8 cellular contexts compared by ENCODE assay signal in the genomic region with DNA sequence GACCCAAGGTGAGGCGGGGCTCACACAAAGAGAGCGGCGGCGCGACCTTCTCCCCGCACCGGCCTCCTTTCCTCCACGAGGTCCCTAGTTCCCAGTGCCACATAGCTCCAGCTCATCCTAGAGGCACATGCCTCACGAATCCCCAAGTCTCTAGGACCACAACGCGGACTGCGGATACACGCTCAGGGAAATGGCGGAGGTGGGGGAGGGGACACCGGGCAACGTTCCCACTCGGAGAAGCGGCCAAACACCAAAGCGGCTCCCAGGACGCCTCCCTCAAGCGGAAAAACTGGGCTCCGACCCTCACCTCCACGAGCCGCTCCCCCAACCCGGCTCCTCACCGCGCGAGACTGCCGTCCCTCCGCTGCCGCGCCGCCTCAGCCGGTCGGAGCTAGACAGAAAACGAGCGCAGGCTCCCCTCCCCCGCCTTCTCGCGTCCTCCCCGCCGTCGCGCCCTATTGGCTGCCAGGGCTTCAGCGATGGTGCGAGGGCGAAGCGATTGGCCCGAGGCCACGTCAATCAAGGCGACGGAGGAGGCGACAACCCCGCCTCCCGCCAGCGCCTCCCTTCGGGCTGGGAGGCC. TPM values are rescaled to one million over a fixed set of nuclear protein-coding genes. Genes with fewer than 3 reads are reported as not detected.
DNase-seq lines count a peak whose midpoint lies in the region; ATAC-seq and TF ChIP-seq lines count a peak whose summit lies in the region.

Gene HNRNPK (minus strand): TSS at position 404 of the 583 bp plus-strand sequence. CDS start 1,963 bp downstream, outside the sequence.

- H3K9me3 ChIP-seq in hepatocyte (ENCODE audit: low read depth) (no peaks in the 10 kb centered on the region), aorta (ENCODE audit: control insufficient read depth, low read length) (no peaks in the 10 kb centered on the region)

- H3K36me3 ChIP-seq in hepatocyte (replicated peaks; ENCODE audit: insufficient read depth, low read depth) (peaks cover 6% of the 10 kb centered on the region), aorta (ENCODE audit: control insufficient read depth in 1 of 2, insufficient read depth in 2 of 2, low read length in 1 of 2) (peaks cover under 1 to 3% of the 10 kb centered on the region in 2 donors)

- H3K27me3 ChIP-seq in hepatocyte (no peaks in the 10 kb centered on the region), aorta (ENCODE audit: control insufficient read depth in 1 of 2, insufficient read depth in 2 of 2, low read length in 1 of 2) (no peaks in the 10 kb centered on the region)

- intact Hi-C loops in aorta (cut with DNase I): loop anchor here (1.0 to 5.0 kb wide), 4 partner anchors 24 to 192 kb away; partner anchors contain the start of gene KIF27 (in 1 of the 2)

- no peak for TF ChIP-seq CTCF in hepatocyte (IDR thresholded peaks at IDR 0.05; ENCODE audit: poor library complexity)

- ATAC-seq in GM18511 (IDR thresholded peaks at IDR 0.05; ENCODE audit: unreplicated experiment) (peak; percentile 87), HG03025 (IDR thresholded peaks at IDR 0.05; ENCODE audit: low FRiP score, unreplicated experiment) (peak; percentile 79), aorta (ENCODE audit: low FRiP score) (peak; percentile 97)

- H3K27ac ChIP-seq in hepatocyte: peak within 1 kb of the TSS; percentile 98
- peak within 1 kb of the TSS; percentile 86 to 91 for H3K27ac ChIP-seq in aorta (ENCODE audit: low read depth in 1 of 2, low read length in 2 of 2)

- whole genome bisulfite sequencing in hepatocyte (ENCODE audit: low lambda C conversion rate, missing lambda C conversion rate): under 1% methylated on average over 48 of the region's 57 CpGs
- WGBS in aorta, 2 donors: 0 to 1% methylated on average over 39 to 57 of the region's 57 CpGs

- peaks cover 88% of the 10 kb centered on the region for H3K79me2 ChIP-seq in hepatocyte

- DNase-seq in NCI-H2029 treated with DMSO at 0.1 percent for 48 hours (lab: John Stamatoyannopoulos, UW) (peak; percentile 92), T1000 (lab: John Stamatoyannopoulos, UW) (peak; percentile 95), astrocyte of the hippocampus (ENCODE audit: low read depth, low spot score) (peak; percentile 100), hepatocyte (ENCODE audit: low spot score) (peak; percentile 99), renal cortical epithelial cell (ENCODE audit: low read depth) (peak; percentile 83), aorta (peak; percentile 100)

- no peaks in the 10 kb centered on the region for H3K9me2 ChIP-seq in hepatocyte (replicated peaks; ENCODE audit: insufficient read depth)

- peaks cover 45% of the 10 kb centered on the region for H4K20me1 ChIP-seq in hepatocyte (ENCODE audit: insufficient read depth, poor library complexity, severe bottlenecking)

- H2AFZ ChIP-seq in hepatocyte: peak within 1 kb of the TSS; percentile 81

- H3K4me3 ChIP-seq in hepatocyte (peak within 1 kb of the TSS; percentile 97), aorta (ENCODE audit: low read length in 2 of 2) (peak within 1 kb of the TSS; percentile 67 to 83)

- H3K4me1 ChIP-seq in hepatocyte (ENCODE audit: insufficient read depth) (peaks cover 18% of the 10 kb centered on the region), aorta (ENCODE audit: control insufficient read depth in 1 of 2, insufficient read depth in 2 of 2, low read length in 2 of 2) (peaks cover 0 to 3% of the 10 kb centered on the region in 2 donors)

- peak within 1 kb of the TSS; percentile 92 for H3K4me2 ChIP-seq in hepatocyte

RNA-seq across cellular contexts. Expression of gene HNRNPK, which starts in this region (rescaled TPM):
- total RNA-seq in hepatocyte (579 and 581 TPM in 2 replicates), renal cortical epithelial cell (691 and 752 TPM in 2 replicates), aorta (100 to 1,000 TPM; 369 to 394 TPM)
- polyA plus RNA-seq in hepatocyte (398 and 458 TPM in 2 replicates), aorta (100 to 1,000 TPM; 172 to 247 TPM)

Comparison
In these comparisons a context has a peak if more than half of its experiments do, and no peak if none do; other contexts are left out.
1. Peak in every context shown above with its lines: DNase-seq, ATAC-seq, H3K4me3 ChIP-seq and H3K27ac ChIP-seq.